In genomic region chr3:108461641-108462040, GRCh38 we compare ENCODE assay signal across 11 cellular contexts. TPM values are rescaled to one million over a fixed set of nuclear protein-coding genes. Genes with fewer than 3 reads are reported as not detected.
DNase-seq lines count a peak whose midpoint lies in the region; ATAC-seq, FAIRE-seq and TF ChIP-seq lines count a peak whose summit lies in the region.
"Had no signal": no experiment of that assay in that cellular context is flagged by ENCODE, and none has a peak within 500 bp of the region (broad histone marks: within the 10 kb centered on the region; RNA-seq: fewer than 3 reads in every experiment).

No MANE protein-coding gene starts in this region.

- peak in 1 of 2 donors; percentile 15 for DNase-seq in fibroblast of lung (ENCODE audit: low read depth in 2 of 2)
- peak; percentile 27 for DNase-seq in small intestine
- no peak for DNase-seq in esophagus squamous epithelium (lab: John Stamatoyannopoulos, UW)
- DNase-seq in germinal center (ENCODE audit: low spot score) = no peak
- DNase-seq: NCI-H1694, testis had no signal

- TF ChIP-seq POLR2A in esophagus squamous epithelium (IDR thresholded peaks at IDR 0.05) = no peak

- peak overlapping the region; percentile 11 for H3K4me2 ChIP-seq in fibroblast of lung (ENCODE audit: extremely low read depth, insufficient read depth, low read length)

- 19 to 46% (median 34%) methylated on average over 3 of the region's 3 CpGs for WGBS in small intestine, 3 donors
- 41 to 45% methylated on average over 3 of the region's 3 CpGs for WGBS in esophagus squamous epithelium, 2 donors

- H3K27ac ChIP-seq in fibroblast of lung (ENCODE audit: insufficient read depth, low read length) = no peak overlapping the region
- H3K27ac ChIP-seq in small intestine (ENCODE audit: low read depth in 1 of 2, low read length in 1 of 2) = no peak overlapping the region
- no peak overlapping the region for H3K27ac ChIP-seq in esophagus squamous epithelium
- H3K27ac ChIP-seq: parathyroid adenoma, testis had no signal

- FAIRE-seq in small intestine (lab: Jason Lieb, UNC) = no peak
- FAIRE-seq: islet of Langerhans had no signal

- H3K9me3 ChIP-seq in fibroblast of lung (ENCODE audit: control insufficient read depth, insufficient read depth, low read depth, low read length) (no peaks in the 10 kb centered on the region), small intestine (ENCODE audit: control insufficient read depth, low read depth) (no peaks in the 10 kb centered on the region), esophagus squamous epithelium (no peaks in the 10 kb centered on the region)
- H3K9me3 ChIP-seq: testis had no signal

- no peak for TF ChIP-seq CTCF in fibroblast of lung (conservative IDR thresholded peaks at IDR 0.05 in 1 of 2, IDR thresholded peaks at IDR 0.05 in 1 of 2; ENCODE audit: low read depth in 1 of 2, low read length in 2 of 2)
- no peak for TF ChIP-seq CTCF in esophagus squamous epithelium (IDR thresholded peaks at IDR 0.05)

- no peaks in the 10 kb centered on the region for H4K20me1 ChIP-seq in fibroblast of lung (ENCODE audit: control insufficient read depth, extremely low read depth, insufficient read depth, low read length)

- no peak overlapping the region for H3K4me3 ChIP-seq in fibroblast of lung (replicated peaks in 1 of 4; ENCODE audit: control extremely low read depth in 1 of 4, insufficient read depth in 1 of 4, low read depth in 3 of 4, low read length in 4 of 4)
- no peak overlapping the region for H3K4me3 ChIP-seq in small intestine (ENCODE audit: low read depth in 1 of 2, low read length in 2 of 2)
- no peak overlapping the region for H3K4me3 ChIP-seq in esophagus squamous epithelium
- H3K4me3 ChIP-seq: testis had no signal

- no peaks in the 10 kb centered on the region for H3K79me2 ChIP-seq in fibroblast of lung (ENCODE audit: control insufficient read depth, insufficient read depth, low read length)
- H3K79me2 ChIP-seq: parathyroid adenoma had no signal

- H3K36me3 ChIP-seq in fibroblast of lung (ENCODE audit: control insufficient read depth, insufficient read depth, low read length) (no peaks in the 10 kb centered on the region), small intestine (ENCODE audit: control insufficient read depth in 2 of 2, insufficient read depth in 2 of 2, low read length in 2 of 2) (no peaks in the 10 kb centered on the region), esophagus squamous epithelium (no peaks in the 10 kb centered on the region)

- H2AFZ ChIP-seq in fibroblast of lung (ENCODE audit: low read length) = peak overlapping the region; percentile 65
- H2AFZ ChIP-seq: parathyroid adenoma had no signal

- H3K9ac ChIP-seq in fibroblast of lung (ENCODE audit: insufficient read depth, low read length) = no peak overlapping the region
- H3K9ac ChIP-seq: parathyroid adenoma had no signal

- intact Hi-C loops in esophagus squamous epithelium (cut with DNase I) = no loop called here

- H3K27me3 ChIP-seq in fibroblast of lung (ENCODE audit: control insufficient read depth, insufficient read depth, low read length) (no peaks in the 10 kb centered on the region), small intestine (ENCODE audit: control insufficient read depth in 2 of 2, insufficient read depth in 2 of 2, low read length in 2 of 2) (no peaks in the 10 kb centered on the region), esophagus squamous epithelium (no peaks in the 10 kb centered on the region)
- H3K27me3 ChIP-seq: testis had no signal

- ATAC-seq in GM19455 (IDR thresholded peaks at IDR 0.05; ENCODE audit: unreplicated experiment) = peak; percentile 85
- peak; percentile 69 for ATAC-seq in HG03280 (IDR thresholded peaks at IDR 0.05; ENCODE audit: unreplicated experiment)
- ATAC-seq in GM19397 (IDR thresholded peaks at IDR 0.05; ENCODE audit: unreplicated experiment) = no peak

- H3K4me1 ChIP-seq in fibroblast of lung (ENCODE audit: control insufficient read depth, extremely low read depth, insufficient read depth, low read length) (peaks cover 2% of the 10 kb centered on the region), small intestine (ENCODE audit: control insufficient read depth in 2 of 2, insufficient read depth in 1 of 2, low read depth in 1 of 2, low read length in 1 of 2) (no peaks in the 10 kb centered on the region), esophagus squamous epithelium (no peaks in the 10 kb centered on the region)
- H3K4me1 ChIP-seq: parathyroid adenoma, testis had no signal

RNA-seq across cellular contexts. Expression of gene MYH15, which starts 48.8 kb away (rescaled TPM):
- total RNA-seq in fibroblast of lung (0.17 and 0.26 TPM in 2 replicates), esophagus squamous epithelium (under 1 TPM in 1 of 4 donors, not detected in 3; under 0.01 TPM)
- polyA plus RNA-seq in fibroblast of lung (0.05 and 0.24 TPM in 2 replicates), small intestine (under 1 TPM in 2 of 3 donors, not detected in 1; 0.27 to 0.48 TPM)
- polyA plus RNA-seq in fibroblast of lung (2012) = 0.06 and 0.25 TPM in 2 replicates
- polyA minus RNA-seq in fibroblast of lung (ENCODE audit: low replicate concordance) = 0.19 and 0.51 TPM in 2 replicates
